Comparison of ENCODE assay signal across 16 cellular contexts in genomic region chr1:163585796-163586195, GRCh38.
A peak's percentile ranks its signal among the peaks of the same experiment; 100 is the strongest.
DNase-seq lines count a peak whose midpoint lies in the region; ATAC-seq, FAIRE-seq and TF ChIP-seq lines count a peak whose summit lies in the region.
"Had no signal": no experiment of that assay in that cellular context is flagged by ENCODE, and none has a peak within 500 bp of the region (broad histone marks: within the 10 kb centered on the region; RNA-seq: fewer than 3 reads in every experiment).

No MANE protein-coding gene starts in this region.

- DNase-seq in D721Med (ENCODE audit: insufficient read length, low spot score) (no peak), SK-N-MC (ENCODE audit: low read depth, low spot score) (no peak), left lobe of liver (ENCODE audit: low spot score) (no peak), MM.1S (no peak), esophagus squamous epithelium (lab: John Stamatoyannopoulos, UW) (no peak), RCC 7860 (ENCODE audit: low spot score) (no peak)
- DNase-seq in central memory CD4-positive, alpha-beta T cell: no peak
- DNase-seq: BE2C; Caco-2; CD8-positive, alpha-beta memory T cell; DMS53; GF-D8; IMR-90 had no signal

- TF ChIP-seq POLR2A in esophagus squamous epithelium (IDR thresholded peaks at IDR 0.05): no peak

- WGBS in esophagus squamous epithelium, 2 donors: 67 to 82% methylated on average over 3 of the region's 3 CpGs

- H3K9me3 ChIP-seq in SK-N-MC (ENCODE audit: low read depth, low read length) (no peaks in the 10 kb centered on the region), MM.1S (replicated peaks; ENCODE audit: insufficient read depth, low read length) (no peaks in the 10 kb centered on the region), esophagus squamous epithelium (no peaks in the 10 kb centered on the region)
- H3K9me3 ChIP-seq: BE2C, Caco-2 had no signal

- peak overlapping the region; percentile 61 for H3K9ac ChIP-seq in SK-N-MC (ENCODE audit: insufficient read length)
- no peak overlapping the region for H3K9ac ChIP-seq in MM.1S (ENCODE audit: low read length)

- H3K4me3 ChIP-seq in SK-N-MC (peak overlapping the region; percentile 12; the same call in 1 of the 2 replicates), MM.1S (ENCODE audit: low read length) (no peak overlapping the region), esophagus squamous epithelium (no peak overlapping the region)

- H3K4me1 ChIP-seq in MM.1S (ENCODE audit: low read length) (no peaks in the 10 kb centered on the region), esophagus squamous epithelium (no peaks in the 10 kb centered on the region)
- H3K4me1 ChIP-seq: BE2C, Caco-2 had no signal

- no peak overlapping the region for H3K4me2 ChIP-seq in MM.1S (ENCODE audit: low read depth, low read length)

- TF ChIP-seq CTCF in D721Med (IDR thresholded peaks at IDR 0.05; ENCODE audit: insufficient read depth, missing control alignments) (no peak), MM.1S (IDR thresholded peaks at IDR 0.05; ENCODE audit: low read length) (no peak), esophagus squamous epithelium (IDR thresholded peaks at IDR 0.05) (no peak)

- H3K9me2 ChIP-seq in MM.1S (replicated peaks; ENCODE audit: insufficient read depth, low read length): no peaks in the 10 kb centered on the region

- H4K20me1 ChIP-seq in MM.1S (ENCODE audit: insufficient read depth, low read length): no peaks in the 10 kb centered on the region

- intact Hi-C loops in esophagus squamous epithelium (cut with DNase I): no loop called here

- H3K36me3 ChIP-seq in SK-N-MC (ENCODE audit: insufficient read depth, low read length) (no peaks in the 10 kb centered on the region), MM.1S (replicated peaks; ENCODE audit: insufficient read depth, low read length) (no peaks in the 10 kb centered on the region), esophagus squamous epithelium (no peaks in the 10 kb centered on the region)
- H3K36me3 ChIP-seq: BE2C had no signal

- peak; percentile 99 for ATAC-seq in left lobe of liver
- ATAC-seq: HCT116 had no signal

- peak overlapping the region; percentile 99 for H3K27ac ChIP-seq in SK-N-MC
- no peak overlapping the region for H3K27ac ChIP-seq in MM.1S (ENCODE audit: low read length)
- H3K27ac ChIP-seq in esophagus squamous epithelium: no peak overlapping the region
- H3K27ac ChIP-seq: HL-60 had no signal

- H3F3A ChIP-seq in MM.1S (ENCODE audit: insufficient read depth, low read length): no peaks in the 10 kb centered on the region

- H3K79me2 ChIP-seq in MM.1S (ENCODE audit: low read length): no peaks in the 10 kb centered on the region

- FAIRE-seq in D721Med (lab: Jason Lieb, UNC) (peak; percentile 58), RCC 7860 (lab: Jason Lieb, UNC) (no peak)
- FAIRE-seq: A204.1 had no signal

- H3K27me3 ChIP-seq in MM.1S (replicated peaks; ENCODE audit: insufficient read depth, low read length) (no peaks in the 10 kb centered on the region), esophagus squamous epithelium (no peaks in the 10 kb centered on the region)
- H3K27me3 ChIP-seq: BE2C had no signal

- no peak overlapping the region for H2AFZ ChIP-seq in MM.1S (ENCODE audit: low read length)
